ENCODE assay signal across 8 cellular contexts in genomic region chr19:1490020-1490310, GRCh38. TPM values are rescaled to one million over a fixed set of nuclear protein-coding genes. Genes with fewer than 3 reads are reported as not detected.
A peak's percentile ranks its signal among the peaks of the same experiment; 100 is the strongest.
DNase-seq lines count a peak whose midpoint lies in the region; ATAC-seq, FAIRE-seq and TF ChIP-seq lines count a peak whose summit lies in the region.

No MANE protein-coding gene starts in this region.

- no peaks in the 10 kb centered on the region for H3K9me3 Mint-ChIP-seq in activated T-cell treated with anti-CD3 and anti-CD28 coated beads, Interleukin-2, amount 50 U/mL, for 24 hours

- peak overlapping the region; percentile 91 for H3K4me2 ChIP-seq in HepG2 (ENCODE audit: low read depth, low read length)

- H3K4me1 ChIP-seq in adrenal gland (replicated peaks in 1 of 2): peaks cover 25 to 29% of the 10 kb centered on the region in 2 donors
- peaks cover 44% of the 10 kb centered on the region for H3K4me1 ChIP-seq in HepG2 (ENCODE audit: insufficient read depth, low read length)
- peaks cover 6 to 17% of the 10 kb centered on the region in 2 donors for H3K4me1 ChIP-seq in thoracic aorta (ENCODE audit: control insufficient read depth in 1 of 2, low read depth in 2 of 2)

- FAIRE-seq in HepG2 (lab: Jason Lieb, UNC): no peak

- in situ Hi-C loops in HepG2 (cut with HindIII; ENCODE audit: extremely low pct_ligation_motif_present, low pct_unique_long_range_greater_than_20kb): no loop called here

- no peak for DNase-seq in activated T-cell treated with anti-CD3 and anti-CD28 coated beads, Interleukin-2, amount 50 U/mL, for 24 hours
- DNase-seq in activated T-cell treated with anti-CD3 and anti-CD28 coated beads, Interleukin-2, amount 50 U/mL, for 1 hour: no peak
- DNase-seq in adrenal gland (peak in 1 of 7 donors; percentile 48), HepG2 (ENCODE audit: low spot score) (no peak), thoracic aorta (ENCODE audit: low spot score) (no peak), SW480 (ENCODE audit: low spot score) (no peak), cerebellum (ENCODE audit: low spot score) (no peak)
- DNase-seq in stimulated activated CD4-positive, alpha-beta T cell treated with anti-CD3 and anti-CD28 coated beads, Interleukin-4, amount 100 ng/mL, for 4 hours: no peak

- TF ChIP-seq EP300 in HepG2 (IDR thresholded peaks at IDR 0.05; ENCODE audit: low read depth in 2 of 2, low read length in 2 of 2) (no peak), HepG2 (CRISPR knock-in tag; IDR thresholded peaks at IDR 0.05; ENCODE audit: borderline replicate concordance) (no peak)

- TF ChIP-seq CTCF in adrenal gland (IDR thresholded peaks at IDR 0.05) (no peak), HepG2 (CRISPR knock-in tag; IDR thresholded peaks at IDR 0.05) (no peak), thoracic aorta (IDR thresholded peaks at IDR 0.05) (no peak)

- H3K79me2 ChIP-seq in HepG2 (ENCODE audit: insufficient read depth, low read length): peaks cover 6% of the 10 kb centered on the region

- H3K4me3 Mint-ChIP-seq in activated T-cell treated with anti-CD3 and anti-CD28 coated beads, Interleukin-2, amount 50 U/mL, for 24 hours: peak overlapping the region; percentile 57

- H3K36me3 Mint-ChIP-seq in activated T-cell treated with anti-CD3 and anti-CD28 coated beads, Interleukin-2, amount 50 U/mL, for 24 hours (ENCODE audit: low read depth): no peaks in the 10 kb centered on the region

- ATAC-seq in HepG2 (no peak), thoracic aorta (ENCODE audit: insufficient number of reproducible peaks, low FRiP score, low read depth) (no peak)

- H3K36me3 ChIP-seq in adrenal gland (replicated peaks in 1 of 2): no peaks in the 10 kb centered on the region
- no peaks in the 10 kb centered on the region for H3K36me3 ChIP-seq in HepG2 (replicated peaks in 1 of 2; ENCODE audit: control insufficient read depth in 1 of 2, insufficient read depth in 2 of 2, low read length in 2 of 2)
- no peaks in the 10 kb centered on the region for H3K36me3 ChIP-seq in thoracic aorta

- WGBS in adrenal gland, 4 donors: 1% methylated on average over 15 of the region's 15 CpGs; no CpG with 5 or more reads in 2 of the 4 donors
- no CpG with 5 or more reads among the region's 15 CpGs for WGBS in HepG2 (ENCODE audit: low lambda C conversion rate)

- POLR2A ChIA-PET in HepG2 (lab: Yijun Ruan, JAX): interaction anchor here (1.6 to 2.8 kb wide), 2 partner anchors 13 to 20 kb away, joined by 16 to 19 read pairs; no protein-coding TSS in a partner anchor

- peaks cover 6% of the 10 kb centered on the region for H3K27me3 Mint-ChIP-seq in activated T-cell treated with anti-CD3 and anti-CD28 coated beads, Interleukin-2, amount 50 U/mL, for 24 hours

- CTCF ChIA-PET in HepG2 (lab: Yijun Ruan, JAX; ENCODE audit: low intra/inter-chr PET ratio, low total read pairs): no interaction called here

- H3K27ac Mint-ChIP-seq in activated T-cell treated with anti-CD3 and anti-CD28 coated beads, Interleukin-2, amount 50 U/mL, for 24 hours: peak overlapping the region; percentile 44

- no peak for TF ChIP-seq POLR2A in adrenal gland (IDR thresholded peaks at IDR 0.05)
- peak in 1 of 2 experiments; percentile 57; a peak in 1 of 4 replicates for TF ChIP-seq POLR2A in HepG2 (IDR thresholded peaks at IDR 0.05; ENCODE audit: insufficient read depth in 1 of 2, low read depth in 2 of 2, low read length in 2 of 2)

- H3K4me3 ChIP-seq in adrenal gland (peak overlapping the region in 2 of 4 donors; percentile 23 to 66), HepG2 (replicated peaks in 1 of 3; ENCODE audit: insufficient read depth in 1 of 3, low read depth in 2 of 3, low read length in 3 of 3) (peak overlapping the region; percentile 55 to 79 (median 72)), thoracic aorta (peak overlapping the region; percentile 88)

- no peak overlapping the region for H2AFZ ChIP-seq in HepG2 (ENCODE audit: low read length)

- TF ChIP-seq RAD21 in HepG2 (CRISPR knock-in tag; IDR thresholded peaks at IDR 0.05): no peak

- no peaks in the 10 kb centered on the region for H3K9me3 ChIP-seq in adrenal gland (replicated peaks in 1 of 3)
- no peaks in the 10 kb centered on the region for H3K9me3 ChIP-seq in HepG2 (ENCODE audit: low read length)
- no peaks in the 10 kb centered on the region for H3K9me3 ChIP-seq in thoracic aorta

- H4K20me1 ChIP-seq in HepG2 (ENCODE audit: insufficient read depth, low read length): no peaks in the 10 kb centered on the region

- H3K4me1 Mint-ChIP-seq in activated T-cell treated with anti-CD3 and anti-CD28 coated beads, Interleukin-2, amount 50 U/mL, for 24 hours (ENCODE audit: low read depth): peaks cover 17% of the 10 kb centered on the region

- intact Hi-C loops in adrenal gland (cut with DNase I): no loop called here
- intact Hi-C loops in HepG2 (cut with micrococcal nuclease; ENCODE audit: unreplicated experiment): no loop called here

- H3K27me3 ChIP-seq in adrenal gland: no peaks in the 10 kb centered on the region
- no peaks in the 10 kb centered on the region for H3K27me3 ChIP-seq in HepG2 (ENCODE audit: control insufficient read depth in 1 of 2, insufficient read depth in 2 of 2, low read length in 2 of 2)
- H3K27me3 ChIP-seq in thoracic aorta (replicated peaks; ENCODE audit: insufficient read depth): no peaks in the 10 kb centered on the region

- BruUV-seq in HepG2 (replicated peaks; lab: Mats Ljungman, UMichigan): no TSS peak

- H3K9ac ChIP-seq in HepG2 (ENCODE audit: insufficient read depth, low read depth, low read length): peak overlapping the region; percentile 77

- H3K27ac ChIP-seq in adrenal gland: peak overlapping the region in 4 of 5 donors; percentile 30 to 79 (median 58)
- H3K27ac ChIP-seq in HepG2 (ENCODE audit: extremely low read length, insufficient read depth, low read length): peak overlapping the region; percentile 67
- peak overlapping the region in 1 of 2 donors; percentile 40 for H3K27ac ChIP-seq in thoracic aorta

RNA-seq across cellular contexts. Expression of gene PCSK4, which starts 0.2 kb away (rescaled TPM):
- total RNA-seq in adrenal gland (10 to 100 TPM in 2 of 8 donors, 1 to 10 TPM in 6; 1.2 to 13.1 (median 4.8) TPM), HepG2 (2016; rRNA removed; fragmentation: Illumina TruSeq; extraction: Trizol) (0.52 and 2.0 TPM in 2 replicates), thoracic aorta (under 1 TPM; 0.56 to 0.68 TPM), cerebellum (3.6 TPM)
- polyA plus RNA-seq in adrenal gland (10 to 100 TPM in 2 of 3 donors, 1 to 10 TPM in 1; 1.3 to 29.7 (median 13.7) TPM), HepG2 (2011; rRNA removed) (2.7 and 3.1 TPM in 2 replicates)
- total RNA-seq in HepG2 (2016; cell fraction: cytosol; rRNA removed; fragmentation: Illumina TruSeq; extraction: Trizol; ENCODE audit: low read depth): 0.91 and 1.2 TPM in 2 replicates
- 1.1 and 1.5 TPM in 2 replicates for total RNA-seq in HepG2 (2016; cell fraction: insoluble cytoplasmic fraction; rRNA removed; fragmentation: Illumina TruSeq; extraction: Trizol)
- 1.5 and 2.0 TPM in 2 replicates for total RNA-seq in HepG2 (2016; cell fraction: membrane; rRNA removed; fragmentation: Illumina TruSeq; extraction: Trizol)
- 1.7 and 3.6 TPM in 2 replicates for total RNA-seq in HepG2 (2016; cell fraction: nucleus; rRNA removed; fragmentation: Illumina TruSeq; extraction: Trizol)
- 0.73 and 1.2 TPM in 2 replicates for polyA plus RNA-seq in HepG2 (2011; cell fraction: cytosol; rRNA removed)
- polyA plus RNA-seq in HepG2 (2011; cell fraction: nucleus; rRNA removed): 62.7 and 100 TPM in 2 replicates
- polyA plus RNA-seq in HepG2 (2012): 2.9 and 3.0 TPM in 2 replicates
- polyA plus RNA-seq in HepG2 (2016; cell fraction: cytosol; fragmentation: Illumina TruSeq; extraction: Trizol; ENCODE audit: low read depth): 0.60 and 0.88 TPM in 2 replicates
- 0.61 and 1.1 TPM in 2 replicates for polyA plus RNA-seq in HepG2 (2016; cell fraction: insoluble cytoplasmic fraction; fragmentation: Illumina TruSeq; extraction: Trizol; ENCODE audit: low read depth)
- 1.2 TPM in 2 replicates for polyA plus RNA-seq in HepG2 (2016; cell fraction: membrane; fragmentation: Illumina TruSeq; extraction: Trizol; ENCODE audit: low read depth)
- 11.8 and 12.9 TPM in 2 replicates for polyA plus RNA-seq in HepG2 (2016; cell fraction: nucleus; fragmentation: Illumina TruSeq; extraction: Trizol; ENCODE audit: insufficient read depth, low read depth)
- 0.84 and 1.6 TPM in 2 replicates for polyA minus RNA-seq in HepG2 (2011; rRNA and poly(A)+ RNA removed; ENCODE audit: low replicate concordance)
- polyA minus RNA-seq in HepG2 (2011; cell fraction: cytosol; rRNA and poly(A)+ RNA removed): 0.88 and 1.6 TPM in 2 replicates
- polyA minus RNA-seq in HepG2 (2011; cell fraction: nucleus; rRNA and poly(A)+ RNA removed): 1.7 and 4.6 TPM in 2 replicates

RNA-seq across cellular contexts. Expression of gene REEP6, which starts 1.0 kb away (rescaled TPM):
- total RNA-seq in adrenal gland: 100 to 1,000 TPM in 5 of 8 donors, 10 to 100 TPM in 3; 59.3 to 189 (median 121) TPM
- 100 to 1,000 TPM in 2 of 3 donors, 10 to 100 TPM in 1; 16.5 to 205 (median 120) TPM for polyA plus RNA-seq in adrenal gland
- total RNA-seq in HepG2 (2016; rRNA removed; fragmentation: Illumina TruSeq; extraction: Trizol): 15.6 and 28.8 TPM in 2 replicates
- 21.2 and 31.3 TPM in 2 replicates for total RNA-seq in HepG2 (2016; cell fraction: cytosol; rRNA removed; fragmentation: Illumina TruSeq; extraction: Trizol; ENCODE audit: low read depth)
- 13.3 and 31.5 TPM in 2 replicates for total RNA-seq in HepG2 (2016; cell fraction: insoluble cytoplasmic fraction; rRNA removed; fragmentation: Illumina TruSeq; extraction: Trizol)
- 21.8 and 29.6 TPM in 2 replicates for total RNA-seq in HepG2 (2016; cell fraction: membrane; rRNA removed; fragmentation: Illumina TruSeq; extraction: Trizol)
- 22.0 and 24.7 TPM in 2 replicates for total RNA-seq in HepG2 (2016; cell fraction: nucleus; rRNA removed; fragmentation: Illumina TruSeq; extraction: Trizol)
- 10.0 and 17.3 TPM in 2 replicates for polyA plus RNA-seq in HepG2 (2011; rRNA removed)
- polyA plus RNA-seq in HepG2 (2011; cell fraction: cytosol; rRNA removed): 10.9 and 13.3 TPM in 2 replicates
- 15.2 and 19.3 TPM in 2 replicates for polyA plus RNA-seq in HepG2 (2011; cell fraction: nucleus; rRNA removed)
- 31.7 and 32.2 TPM in 2 replicates for polyA plus RNA-seq in HepG2 (2012)
- polyA plus RNA-seq in HepG2 (2016; cell fraction: cytosol; fragmentation: Illumina TruSeq; extraction: Trizol; ENCODE audit: low read depth): 40.3 and 49.6 TPM in 2 replicates
- polyA plus RNA-seq in HepG2 (2016; cell fraction: insoluble cytoplasmic fraction; fragmentation: Illumina TruSeq; extraction: Trizol; ENCODE audit: low read depth): 23.2 and 29.9 TPM in 2 replicates
- 43.0 and 49.7 TPM in 2 replicates for polyA plus RNA-seq in HepG2 (2016; cell fraction: membrane; fragmentation: Illumina TruSeq; extraction: Trizol; ENCODE audit: low read depth)
- 65.9 and 70.0 TPM in 2 replicates for polyA plus RNA-seq in HepG2 (2016; cell fraction: nucleus; fragmentation: Illumina TruSeq; extraction: Trizol; ENCODE audit: insufficient read depth, low read depth)
- 7.1 and 14.8 TPM in 2 replicates for polyA minus RNA-seq in HepG2 (2011; rRNA and poly(A)+ RNA removed; ENCODE audit: low replicate concordance)
- polyA minus RNA-seq in HepG2 (2011; cell fraction: cytosol; rRNA and poly(A)+ RNA removed): 12.4 and 14.4 TPM in 2 replicates
- polyA minus RNA-seq in HepG2 (2011; cell fraction: nucleus; rRNA and poly(A)+ RNA removed): 3.5 and 3.6 TPM in 2 replicates
- total RNA-seq in thoracic aorta: 1 to 10 TPM in 1 of 2 donors, under 1 TPM in 1; 0.35 to 1.6 TPM
- total RNA-seq in cerebellum: 2.6 TPM

RNA-seq across cellular contexts. Expression of gene C19orf25, which starts 10.9 kb away (rescaled TPM):
- total RNA-seq in adrenal gland (10 to 100 TPM; 26.9 to 60.4 (median 36.3) TPM), HepG2 (2016; rRNA removed; fragmentation: Illumina TruSeq; extraction: Trizol) (32.3 and 32.4 TPM in 2 replicates), thoracic aorta (10 to 100 TPM; 28.6 to 54.6 TPM), cerebellum (15.3 TPM)
- polyA plus RNA-seq in adrenal gland (10 to 100 TPM in 2 of 3 donors, 1 to 10 TPM in 1; 6.0 to 55.7 (median 33.4) TPM), HepG2 (2011; rRNA removed) (14.2 and 19.5 TPM in 2 replicates)
- 11.9 and 13.3 TPM in 2 replicates for total RNA-seq in HepG2 (2016; cell fraction: cytosol; rRNA removed; fragmentation: Illumina TruSeq; extraction: Trizol; ENCODE audit: low read depth)
- total RNA-seq in HepG2 (2016; cell fraction: insoluble cytoplasmic fraction; rRNA removed; fragmentation: Illumina TruSeq; extraction: Trizol): 34.4 and 35.4 TPM in 2 replicates
- total RNA-seq in HepG2 (2016; cell fraction: membrane; rRNA removed; fragmentation: Illumina TruSeq; extraction: Trizol): 33.2 and 36.2 TPM in 2 replicates
- total RNA-seq in HepG2 (2016; cell fraction: nucleus; rRNA removed; fragmentation: Illumina TruSeq; extraction: Trizol): 15.1 and 17.1 TPM in 2 replicates
- polyA plus RNA-seq in HepG2 (2011; cell fraction: cytosol; rRNA removed): 18.3 and 24.5 TPM in 2 replicates
- 33.5 and 34.3 TPM in 2 replicates for polyA plus RNA-seq in HepG2 (2011; cell fraction: nucleus; rRNA removed)
- 9.6 and 14.8 TPM in 2 replicates for polyA plus RNA-seq in HepG2 (2012)
- 11.7 and 15.7 TPM in 2 replicates for polyA plus RNA-seq in HepG2 (2016; cell fraction: cytosol; fragmentation: Illumina TruSeq; extraction: Trizol; ENCODE audit: low read depth)
- polyA plus RNA-seq in HepG2 (2016; cell fraction: insoluble cytoplasmic fraction; fragmentation: Illumina TruSeq; extraction: Trizol; ENCODE audit: low read depth): 31.7 and 32.0 TPM in 2 replicates
- 25.3 and 26.3 TPM in 2 replicates for polyA plus RNA-seq in HepG2 (2016; cell fraction: membrane; fragmentation: Illumina TruSeq; extraction: Trizol; ENCODE audit: low read depth)
- polyA plus RNA-seq in HepG2 (2016; cell fraction: nucleus; fragmentation: Illumina TruSeq; extraction: Trizol; ENCODE audit: insufficient read depth, low read depth): 30.3 and 33.5 TPM in 2 replicates
- 15.8 and 20.8 TPM in 2 replicates for polyA minus RNA-seq in HepG2 (2011; rRNA and poly(A)+ RNA removed; ENCODE audit: low replicate concordance)
- polyA minus RNA-seq in HepG2 (2011; cell fraction: cytosol; rRNA and poly(A)+ RNA removed): 8.7 and 9.4 TPM in 2 replicates
- polyA minus RNA-seq in HepG2 (2011; cell fraction: nucleus; rRNA and poly(A)+ RNA removed): 13.3 and 13.6 TPM in 2 replicates

RNA-seq across cellular contexts. Expression of gene ADAMTSL5, which starts 22.9 kb away (rescaled TPM):
- total RNA-seq in adrenal gland (1 to 10 TPM in 7 of 8 donors, under 1 TPM in 1; 0.74 to 8.8 (median 2.3) TPM), HepG2 (2016; rRNA removed; fragmentation: Illumina TruSeq; extraction: Trizol) (0.24 and 0.60 TPM in 2 replicates), thoracic aorta (10 to 100 TPM; 22.2 to 36.2 TPM), cerebellum (not detected)
- polyA plus RNA-seq in adrenal gland (1 to 10 TPM in 2 of 3 donors, under 1 TPM in 1; 0.79 to 2.4 (median 2.0) TPM), HepG2 (2011; rRNA removed) (2.7 and 3.8 TPM in 2 replicates)
- 0.35 and 0.81 TPM in 2 replicates for total RNA-seq in HepG2 (2016; cell fraction: cytosol; rRNA removed; fragmentation: Illumina TruSeq; extraction: Trizol; ENCODE audit: low read depth)
- 0.25 and 0.41 TPM in 2 replicates for total RNA-seq in HepG2 (2016; cell fraction: insoluble cytoplasmic fraction; rRNA removed; fragmentation: Illumina TruSeq; extraction: Trizol)
- total RNA-seq in HepG2 (2016; cell fraction: membrane; rRNA removed; fragmentation: Illumina TruSeq; extraction: Trizol): 0.17 and 0.56 TPM in 2 replicates
- 0.41 and 0.78 TPM in 2 replicates for total RNA-seq in HepG2 (2016; cell fraction: nucleus; rRNA removed; fragmentation: Illumina TruSeq; extraction: Trizol)
- polyA plus RNA-seq in HepG2 (2011; cell fraction: cytosol; rRNA removed): 1.9 and 2.1 TPM in 2 replicates
- polyA plus RNA-seq in HepG2 (2011; cell fraction: nucleus; rRNA removed): 13.4 and 15.1 TPM in 2 replicates
- polyA plus RNA-seq in HepG2 (2012): 0.63 and 1.1 TPM in 2 replicates
- 0.43 and 0.55 TPM in 2 replicates for polyA plus RNA-seq in HepG2 (2016; cell fraction: cytosol; fragmentation: Illumina TruSeq; extraction: Trizol; ENCODE audit: low read depth)
- 0.76 and 0.82 TPM in 2 replicates for polyA plus RNA-seq in HepG2 (2016; cell fraction: insoluble cytoplasmic fraction; fragmentation: Illumina TruSeq; extraction: Trizol; ENCODE audit: low read depth)
- polyA plus RNA-seq in HepG2 (2016; cell fraction: membrane; fragmentation: Illumina TruSeq; extraction: Trizol; ENCODE audit: low read depth): 0.43 and 0.80 TPM in 2 replicates
- 2.4 and 2.9 TPM in 2 replicates for polyA plus RNA-seq in HepG2 (2016; cell fraction: nucleus; fragmentation: Illumina TruSeq; extraction: Trizol; ENCODE audit: insufficient read depth, low read depth)
- 1.8 and 6.0 TPM in 2 replicates for polyA minus RNA-seq in HepG2 (2011; rRNA and poly(A)+ RNA removed; ENCODE audit: low replicate concordance)
- polyA minus RNA-seq in HepG2 (2011; cell fraction: cytosol; rRNA and poly(A)+ RNA removed): 0.79 and 1.8 TPM in 2 replicates
- polyA minus RNA-seq in HepG2 (2011; cell fraction: nucleus; rRNA and poly(A)+ RNA removed): 1.2 and 1.7 TPM in 2 replicates

RNA-seq across cellular contexts. Expression of gene PLK5, which starts 33.9 kb away (rescaled TPM):
- total RNA-seq in adrenal gland: under 1 TPM in 1 of 8 donors, not detected in 7; 0.15 TPM
- 1 to 10 TPM in 1 of 3 donors, under 1 TPM in 1, not detected in 1; 0.47 to 1.0 TPM for polyA plus RNA-seq in adrenal gland
- total RNA-seq in HepG2 (2016; rRNA removed; fragmentation: Illumina TruSeq; extraction: Trizol): not detected in 2 replicates
- not detected in 2 replicates for total RNA-seq in HepG2 (2016; cell fraction: cytosol; rRNA removed; fragmentation: Illumina TruSeq; extraction: Trizol; ENCODE audit: low read depth)
- total RNA-seq in HepG2 (2016; cell fraction: insoluble cytoplasmic fraction; rRNA removed; fragmentation: Illumina TruSeq; extraction: Trizol): not detected in 2 replicates
- not detected in 2 replicates for total RNA-seq in HepG2 (2016; cell fraction: membrane; rRNA removed; fragmentation: Illumina TruSeq; extraction: Trizol)
- total RNA-seq in HepG2 (2016; cell fraction: nucleus; rRNA removed; fragmentation: Illumina TruSeq; extraction: Trizol): not detected in 2 replicates
- not detected in 2 replicates for polyA plus RNA-seq in HepG2 (2011; rRNA removed)
- not detected in 2 replicates for polyA plus RNA-seq in HepG2 (2011; cell fraction: cytosol; rRNA removed)
- not detected in 2 replicates for polyA plus RNA-seq in HepG2 (2011; cell fraction: nucleus; rRNA removed)
- polyA plus RNA-seq in HepG2 (2012): not detected in 2 replicates
- polyA plus RNA-seq in HepG2 (2016; cell fraction: cytosol; fragmentation: Illumina TruSeq; extraction: Trizol; ENCODE audit: low read depth): not detected in 2 replicates
- polyA plus RNA-seq in HepG2 (2016; cell fraction: insoluble cytoplasmic fraction; fragmentation: Illumina TruSeq; extraction: Trizol; ENCODE audit: low read depth): not detected in 2 replicates
- not detected in 2 replicates for polyA plus RNA-seq in HepG2 (2016; cell fraction: membrane; fragmentation: Illumina TruSeq; extraction: Trizol; ENCODE audit: low read depth)
- polyA plus RNA-seq in HepG2 (2016; cell fraction: nucleus; fragmentation: Illumina TruSeq; extraction: Trizol; ENCODE audit: insufficient read depth, low read depth): 0.21 TPM in 1 of 2 replicates, not detected in the other
- polyA minus RNA-seq in HepG2 (2011; rRNA and poly(A)+ RNA removed; ENCODE audit: low replicate concordance): not detected in 2 replicates
- not detected in 2 replicates for polyA minus RNA-seq in HepG2 (2011; cell fraction: cytosol; rRNA and poly(A)+ RNA removed)
- polyA minus RNA-seq in HepG2 (2011; cell fraction: nucleus; rRNA and poly(A)+ RNA removed): not detected in 2 replicates
- total RNA-seq in thoracic aorta: not detected
- 0.36 TPM for total RNA-seq in cerebellum
